17 cellular contexts compared by ENCODE assay signal in genomic region chr2:120932881-120933280, GRCh38.
"Had no signal": no experiment of that assay in that cellular context is flagged by ENCODE, and none has a peak within 500 bp of the region (broad histone marks: within the 10 kb centered on the region; RNA-seq: fewer than 3 reads in every experiment).

No MANE protein-coding gene starts in this region.

- ATAC-seq: activated CD8-positive, alpha-beta memory T cell treated with anti-CD3 and anti-CD28 coated beads, Interleukin-2, amount 10 ng/mL, durations not matched to agents 7 days and 5 days; activated naive CD4-positive, alpha-beta T cell treated with anti-CD3 and anti-CD28 coated beads, Interleukin-2, amount 50 U/mL, for 72 hours; foreskin keratinocyte had no signal

- H3K36me3 ChIP-seq: left ventricle myocardium inferior, sigmoid colon, stomach, thoracic aorta had no signal

- H3K27ac ChIP-seq: foreskin keratinocyte, left ventricle myocardium inferior had no signal

- H3K27ac Mint-ChIP-seq: activated CD8-positive, alpha-beta memory T cell treated with anti-CD3 and anti-CD28 coated beads, Interleukin-2, amount 10 ng/mL, durations not matched to agents 7 days and 5 days; activated naive CD4-positive, alpha-beta T cell treated with anti-CD3 and anti-CD28 coated beads, Interleukin-2, amount 50 U/mL, for 72 hours; activated T-cell treated with anti-CD3 and anti-CD28 coated beads, Interleukin-2, amount 50 U/mL, for 24 hours; T-helper 2 cell treated with Interferon-gamma antibody and Interleukin-4, amounts not matched to agents 5 μg/mL and 100 μg/mL, for 36 hours had no signal

- H3K27me3 ChIP-seq: foreskin keratinocyte, sigmoid colon, SJSA1, stomach had no signal

- H3K4me3 Mint-ChIP-seq: activated CD8-positive, alpha-beta memory T cell treated with anti-CD3 and anti-CD28 coated beads, Interleukin-2, amount 10 ng/mL, durations not matched to agents 7 days and 5 days; activated T-cell treated with anti-CD3 and anti-CD28 coated beads, Interleukin-2, amount 50 U/mL, for 24 hours; T-helper 2 cell treated with Interferon-gamma antibody and Interleukin-4, amounts not matched to agents 5 μg/mL and 100 μg/mL, for 36 hours had no signal

- H3K4me1 Mint-ChIP-seq: activated CD8-positive, alpha-beta memory T cell treated with anti-CD3 and anti-CD28 coated beads, Interleukin-2, amount 10 ng/mL, durations not matched to agents 7 days and 5 days had no signal

- H3K9me3 Mint-ChIP-seq: activated naive CD4-positive, alpha-beta T cell treated with anti-CD3 and anti-CD28 coated beads, Interleukin-2, amount 50 U/mL, for 72 hours; activated T-cell treated with anti-CD3 and anti-CD28 coated beads, Interleukin-2, amount 50 U/mL, for 24 hours; T-helper 2 cell treated with Interferon-gamma antibody and Interleukin-4, amounts not matched to agents 5 μg/mL and 100 μg/mL, for 36 hours had no signal

- H3K36me3 Mint-ChIP-seq: activated CD8-positive, alpha-beta memory T cell treated with anti-CD3 and anti-CD28 coated beads, Interleukin-2, amount 10 ng/mL, durations not matched to agents 7 days and 5 days; activated naive CD4-positive, alpha-beta T cell treated with anti-CD3 and anti-CD28 coated beads, Interleukin-2, amount 50 U/mL, for 72 hours had no signal

- H3K9me3 ChIP-seq: stomach, thoracic aorta had no signal

- H3K27me3 Mint-ChIP-seq: activated CD8-positive, alpha-beta memory T cell treated with anti-CD3 and anti-CD28 coated beads, Interleukin-2, amount 10 ng/mL, durations not matched to agents 7 days and 5 days; activated T-cell treated with anti-CD3 and anti-CD28 coated beads, Interleukin-2, amount 50 U/mL, for 24 hours had no signal

- DNase-seq: activated CD4-positive, alpha-beta T cell treated with anti-CD3 and anti-CD28 coated beads, Interleukin-2, amount 50 U/mL, for 4 hours; activated CD4-positive, CD25-positive, alpha-beta regulatory T cell treated with anti-CD3 and anti-CD28 coated beads, Interleukin-2, amount 50 U/mL, for 72 hours; activated CD8-positive, alpha-beta memory T cell treated with anti-CD3 and anti-CD28 coated beads, Interleukin-2, amount 10 ng/mL, durations not matched to agents 7 days and 5 days; activated effector memory CD4-positive, alpha-beta T cell treated with anti-CD3 and anti-CD28 coated beads, Interleukin-2, amount 50 U/mL, for 16 hours; activated T-cell treated with anti-CD3 and anti-CD28 coated beads, Interleukin-2, amount 50 U/mL, for 24 hours; amniotic stem cell; foreskin keratinocyte; left ventricle myocardium inferior; nucleus accumbens; sigmoid colon; stimulated activated CD4-positive, alpha-beta T cell treated with anti-CD3 and anti-CD28 coated beads, Interleukin-4, amount 100 ng/mL, for 24 hours; stomach; SW 1271 had no signal

- H3K4me3 ChIP-seq: left ventricle myocardium inferior, sigmoid colon, SJSA1, stomach, thoracic aorta had no signal
